ENCODE assay signal across 13 cellular contexts in genomic region chr9:89481161-89481915, GRCh38. TPM values are rescaled to one million over a fixed set of nuclear protein-coding genes. Genes with fewer than 3 reads are reported as not detected.
DNase-seq lines count a peak whose midpoint lies in the region; ATAC-seq and TF ChIP-seq lines count a peak whose summit lies in the region.
"Had no signal": no experiment of that assay in that cellular context is flagged by ENCODE, and none has a peak within 500 bp of the region (broad histone marks: within the 10 kb centered on the region; RNA-seq: fewer than 3 reads in every experiment).

No MANE protein-coding gene starts in this region.

- no peaks in the 10 kb centered on the region for H3K79me2 ChIP-seq in osteoblast (ENCODE audit: insufficient read depth, low read length)

- no peak overlapping the region for H3K27ac ChIP-seq in osteoblast (ENCODE audit: low read depth, low read length)
- H3K27ac ChIP-seq: gastroesophageal sphincter had no signal

- peaks cover 60% of the 10 kb centered on the region for H3K36me3 Mint-ChIP-seq in activated CD4-positive, alpha-beta T cell treated with anti-CD3 and anti-CD28 coated beads for 36 hours (ENCODE audit: low read depth)
- H3K36me3 Mint-ChIP-seq in activated T-helper 1 cell treated with anti-CD3 and anti-CD28 coated beads, Interleukin-12 subunit alpha, Interleukin-12 subunit beta, Interleukin-2, Interleukin-4 antibody, amounts not matched to agents 30 ng/mL and 10 ng/mL and 1 ng/mL, durations not matched to agents 14 hours and 24 hours and 36 hours (ENCODE audit: low read depth): peaks cover 56% of the 10 kb centered on the region
- H3K36me3 Mint-ChIP-seq in immature natural killer cell: peaks cover 9 to 25% (median 18%) of the 10 kb centered on the region in 3 donors

- no peak overlapping the region for H2AFZ ChIP-seq in osteoblast (ENCODE audit: low read length)

- peak overlapping the region; percentile 51 for H3K4me3 Mint-ChIP-seq in activated CD4-positive, alpha-beta T cell treated with anti-CD3 and anti-CD28 coated beads for 36 hours
- H3K4me3 Mint-ChIP-seq in activated T-helper 1 cell treated with anti-CD3 and anti-CD28 coated beads, Interleukin-12 subunit alpha, Interleukin-12 subunit beta, Interleukin-2, Interleukin-4 antibody, amounts not matched to agents 30 ng/mL and 10 ng/mL and 1 ng/mL, durations not matched to agents 14 hours and 24 hours and 36 hours: peak overlapping the region; percentile 81
- H3K4me3 Mint-ChIP-seq in immature natural killer cell: peak overlapping the region; percentile 50 to 86 (median 73)

- TF ChIP-seq CTCF in osteoblast (IDR thresholded peaks at IDR 0.05; ENCODE audit: extremely low read depth, low read depth, low read length): no peak

- no peaks in the 10 kb centered on the region for H4K20me1 ChIP-seq in osteoblast (ENCODE audit: insufficient read depth, low read length)

- CTCF ChIA-PET in activated CD4-positive, alpha-beta T cell treated with anti-CD3 and anti-CD28 coated beads for 36 hours (lab: Charles Lee): interaction anchor here (1.2 to 2.2 kb wide), 3 partner anchors 10 to 67 kb away, joined by 3 to 11 read pairs (median 3); no protein-coding TSS in a partner anchor

- H3K9me3 ChIP-seq in osteoblast (ENCODE audit: low read depth, low read length): no peaks in the 10 kb centered on the region
- H3K9me3 ChIP-seq: upper lobe of left lung had no signal

- no peaks in the 10 kb centered on the region for H3K36me3 ChIP-seq in osteoblast (ENCODE audit: insufficient read depth, low read length)
- H3K36me3 ChIP-seq: upper lobe of left lung had no signal

- peaks cover 6% of the 10 kb centered on the region for H3K9me3 Mint-ChIP-seq in activated CD4-positive, alpha-beta T cell treated with anti-CD3 and anti-CD28 coated beads for 36 hours (ENCODE audit: low read depth)
- no peaks in the 10 kb centered on the region for H3K9me3 Mint-ChIP-seq in activated T-helper 1 cell treated with anti-CD3 and anti-CD28 coated beads, Interleukin-12 subunit alpha, Interleukin-12 subunit beta, Interleukin-2, Interleukin-4 antibody, amounts not matched to agents 30 ng/mL and 10 ng/mL and 1 ng/mL, durations not matched to agents 14 hours and 24 hours and 36 hours
- no peaks in the 10 kb centered on the region for H3K9me3 Mint-ChIP-seq in immature natural killer cell

- H3K4me1 ChIP-seq in osteoblast (ENCODE audit: insufficient read depth, low read length): no peaks in the 10 kb centered on the region

- DNase-seq in activated CD4-positive, alpha-beta T cell treated with anti-CD3 and anti-CD28 coated beads for 36 hours: peak; percentile 67
- no peak for DNase-seq in activated CD4-positive, alpha-beta T cell treated with anti-CD3 and anti-CD28 coated beads, Interleukin-2, amount 50 U/mL, for 1 hour
- DNase-seq in activated T-helper 1 cell treated with anti-CD3 and anti-CD28 coated beads, Interleukin-12 subunit alpha, Interleukin-12 subunit beta, Interleukin-2, Interleukin-4 antibody, amounts not matched to agents 30 ng/mL and 10 ng/mL and 1 ng/mL, durations not matched to agents 14 hours and 24 hours and 36 hours (ENCODE audit: low spot score): no peak
- DNase-seq in immature natural killer cell (peak in 1 of 3 donors; percentile 38), anterior cingulate cortex (lab: John Stamatoyannopoulos, UW) (no peak), osteoblast (ENCODE audit: insufficient read length, low spot score, missing footprints) (no peak)
- DNase-seq in stimulated activated naive CD4-positive, alpha-beta T cell treated with Interleukin-2 at 50 U/mL for 16 hours (lab: John Stamatoyannopoulos, UW): peak; percentile 28
- DNase-seq: islet precursor cell, Karpas-422, NCI-H2171 treated with DMSO at 0.1 percent for 48 hours had no signal

- peak overlapping the region; percentile 93 for H3K27ac Mint-ChIP-seq in activated CD4-positive, alpha-beta T cell treated with anti-CD3 and anti-CD28 coated beads for 36 hours
- H3K27ac Mint-ChIP-seq in activated T-helper 1 cell treated with anti-CD3 and anti-CD28 coated beads, Interleukin-12 subunit alpha, Interleukin-12 subunit beta, Interleukin-2, Interleukin-4 antibody, amounts not matched to agents 30 ng/mL and 10 ng/mL and 1 ng/mL, durations not matched to agents 14 hours and 24 hours and 36 hours: peak overlapping the region; percentile 96
- H3K27ac Mint-ChIP-seq in immature natural killer cell: peak overlapping the region; percentile 67 to 93 (median 90)

- peaks cover 92% of the 10 kb centered on the region for H3K4me1 Mint-ChIP-seq in activated CD4-positive, alpha-beta T cell treated with anti-CD3 and anti-CD28 coated beads for 36 hours
- peaks cover 91% of the 10 kb centered on the region for H3K4me1 Mint-ChIP-seq in activated T-helper 1 cell treated with anti-CD3 and anti-CD28 coated beads, Interleukin-12 subunit alpha, Interleukin-12 subunit beta, Interleukin-2, Interleukin-4 antibody, amounts not matched to agents 30 ng/mL and 10 ng/mL and 1 ng/mL, durations not matched to agents 14 hours and 24 hours and 36 hours (ENCODE audit: low read depth)
- H3K4me1 Mint-ChIP-seq in immature natural killer cell: peaks cover 93 to 96% of the 10 kb centered on the region in 2 donors

- no peak overlapping the region for H3K4me3 ChIP-seq in osteoblast (ENCODE audit: insufficient read depth, low read length)
- H3K4me3 ChIP-seq: gastroesophageal sphincter, upper lobe of left lung had no signal

- no peaks in the 10 kb centered on the region for H3K27me3 ChIP-seq in osteoblast (ENCODE audit: insufficient read depth, low read length)
- H3K27me3 ChIP-seq: gastroesophageal sphincter, upper lobe of left lung had no signal

- H3K4me2 ChIP-seq in osteoblast (ENCODE audit: insufficient read depth, low read length): no peak overlapping the region

- H3K27me3 Mint-ChIP-seq in activated CD4-positive, alpha-beta T cell treated with anti-CD3 and anti-CD28 coated beads for 36 hours: no peaks in the 10 kb centered on the region
- H3K27me3 Mint-ChIP-seq in activated T-helper 1 cell treated with anti-CD3 and anti-CD28 coated beads, Interleukin-12 subunit alpha, Interleukin-12 subunit beta, Interleukin-2, Interleukin-4 antibody, amounts not matched to agents 30 ng/mL and 10 ng/mL and 1 ng/mL, durations not matched to agents 14 hours and 24 hours and 36 hours (ENCODE audit: insufficient read depth): no peaks in the 10 kb centered on the region
- H3K27me3 Mint-ChIP-seq in immature natural killer cell (ENCODE audit: low read depth in 3 of 3): no peaks in the 10 kb centered on the region

- POLR2A ChIA-PET in activated CD4-positive, alpha-beta T cell treated with anti-CD3 and anti-CD28 coated beads for 36 hours (lab: Charles Lee): interaction anchor here (0.6 to 0.7 kb wide), 3 partner anchors 14 to 37 kb away, joined by 3 read pairs; no protein-coding TSS in a partner anchor

- ATAC-seq in activated CD4-positive, alpha-beta T cell treated with anti-CD3 and anti-CD28 coated beads for 36 hours: no peak
- no peak for ATAC-seq in GM21619 (IDR thresholded peaks at IDR 0.05; ENCODE audit: unreplicated experiment)
- ATAC-seq: gastroesophageal sphincter had no signal

- intact Hi-C loops in activated CD4-positive, alpha-beta T cell treated with anti-CD3 and anti-CD28 coated beads for 36 hours (cut with DNase I, micrococcal nuclease): loop anchor here in 1 of 2 experiments (10.0 kb wide), 1 partner anchor 1943 kb away; the partner anchor contains the start of gene NFIL3
- intact Hi-C loops in activated T-helper 1 cell treated with anti-CD3 and anti-CD28 coated beads, Interleukin-12 subunit alpha, Interleukin-12 subunit beta, Interleukin-2, Interleukin-4 antibody, amounts not matched to agents 30 ng/mL and 10 ng/mL and 1 ng/mL, durations not matched to agents 14 hours and 24 hours and 36 hours (cut with micrococcal nuclease): no loop called here

RNA-seq across cellular contexts. Expression of gene SEMA4D, which starts 16.6 kb away (rescaled TPM):
- total RNA-seq in activated CD4-positive, alpha-beta T cell treated with anti-CD3 and anti-CD28 coated beads for 36 hours: 100 to 1,000 TPM; 215 to 226 TPM
- total RNA-seq in activated T-helper 1 cell treated with anti-CD3 and anti-CD28 coated beads, Interleukin-12 subunit alpha, Interleukin-12 subunit beta, Interleukin-2, Interleukin-4 antibody, amounts not matched to agents 30 ng/mL and 10 ng/mL and 1 ng/mL, durations not matched to agents 14 hours and 24 hours and 36 hours: 388 and 411 TPM in 2 replicates
- polyA plus RNA-seq in immature natural killer cell: 10 to 100 TPM; 45.8 to 80.6 (median 47.0) TPM
- 0.72 and 0.88 TPM in 2 replicates for total RNA-seq in osteoblast

Comparison
In these comparisons a context has a peak if more than half of its experiments do, and no peak if none do; other contexts are left out.
1. DNase-seq: peak in activated CD4-positive, alpha-beta T cell treated with anti-CD3 and anti-CD28 coated beads for 36 hours (single experiment) and stimulated activated naive CD4-positive, alpha-beta T cell treated with Interleukin-2 at 50 U/mL for 16 hours (single experiment); none in activated CD4-positive, alpha-beta T cell treated with anti-CD3 and anti-CD28 coated beads, Interleukin-2, amount 50 U/mL, for 1 hour (single experiment), activated T-helper 1 cell treated with anti-CD3 and anti-CD28 coated beads, Interleukin-12 subunit alpha, Interleukin-12 subunit beta, Interleukin-2, Interleukin-4 antibody, amounts not matched to agents 30 ng/mL and 10 ng/mL and 1 ng/mL, durations not matched to agents 14 hours and 24 hours and 36 hours (single experiment), anterior cingulate cortex (0 of 58) and osteoblast (single experiment).
2. RNA of gene SEMA4D, which starts 16.6 kb away (total RNA-seq): 388 to 411 TPM in activated T-helper 1 cell treated with anti-CD3 and anti-CD28 coated beads, Interleukin-12 subunit alpha, Interleukin-12 subunit beta, Interleukin-2, Interleukin-4 antibody, amounts not matched to agents 30 ng/mL and 10 ng/mL and 1 ng/mL, durations not matched to agents 14 hours and 24 hours and 36 hours and 215 to 226 TPM in activated CD4-positive, alpha-beta T cell treated with anti-CD3 and anti-CD28 coated beads for 36 hours; 0.72 to 0.88 TPM in osteoblast; every median in the first group is over 100 times any median in the second.
3. Peak in every context shown above with its lines, with median percentiles within 50 percentile points of each other: H3K27ac Mint-ChIP-seq and H3K4me3 Mint-ChIP-seq.